In genomic region chr1:7644906-7645750, GRCh38 we compare ENCODE assay signal across 11 cellular contexts.
A peak's percentile ranks its signal among the peaks of the same experiment; 100 is the strongest.
DNase-seq lines count a peak whose midpoint lies in the region; ATAC-seq, FAIRE-seq and TF ChIP-seq lines count a peak whose summit lies in the region.
"Had no signal": no experiment of that assay in that cellular context is flagged by ENCODE, and none has a peak within 500 bp of the region (broad histone marks: within the 10 kb centered on the region; RNA-seq: fewer than 3 reads in every experiment).

No MANE protein-coding gene starts in this region.

- H3K4me1 Mint-ChIP-seq in chondrocyte (ENCODE audit: low read depth), result peaks cover 9% of the 10 kb centered on the region
- H3K4me1 Mint-ChIP-seq: activated naive CD8-positive, alpha-beta T cell treated with anti-CD3 and anti-CD28 coated beads, Interleukin-2, amount 10 ng/mL, durations not matched to agents 7 days and 5 days had no signal

- H3K9me3 ChIP-seq in A549, result no peaks in the 10 kb centered on the region
- H3K9me3 ChIP-seq: ovary had no signal

- no peak overlapping the region for H3K4me3 ChIP-seq in A549
- H3K4me3 ChIP-seq: ovary had no signal

- H3K9me3 Mint-ChIP-seq in chondrocyte (ENCODE audit: low read depth), result no peaks in the 10 kb centered on the region
- H3K9me3 Mint-ChIP-seq: activated naive CD8-positive, alpha-beta T cell treated with anti-CD3 and anti-CD28 coated beads, Interleukin-2, amount 10 ng/mL, durations not matched to agents 7 days and 5 days had no signal

- peak overlapping the region; percentile 55 to 92; a peak in 4 of 6 replicates for H3K27ac ChIP-seq in A549
- H3K27ac ChIP-seq: ovary had no signal

- ATAC-seq in A549 (no peak), HG03354 (IDR thresholded peaks at IDR 0.05; ENCODE audit: poor library complexity, severe bottlenecking, unreplicated experiment) (no peak)

- H3K4me3 Mint-ChIP-seq in chondrocyte (ENCODE audit: unreplicated experiment), result no peak overlapping the region
- H3K4me3 Mint-ChIP-seq: activated naive CD8-positive, alpha-beta T cell treated with anti-CD3 and anti-CD28 coated beads, Interleukin-2, amount 10 ng/mL, durations not matched to agents 7 days and 5 days had no signal

- peaks cover 9% of the 10 kb centered on the region; the same call in 2 of the 3 replicates for H3K4me1 ChIP-seq in A549

- no peak for TF ChIP-seq RAD21 in A549 (conservative IDR thresholded peaks at IDR 0.05 in 1 of 2, IDR thresholded peaks at IDR 0.05 in 1 of 2)

- CTCF ChIA-PET in A549 (lab: Yijun Ruan, JAX), result interaction anchor here (0.6 to 6.0 kb wide), 4 partner anchors 12 to 850 kb away, joined by 3 to 46 read pairs (median 4); no protein-coding TSS in a partner anchor

- no peaks in the 10 kb centered on the region for H3K27me3 Mint-ChIP-seq in chondrocyte (ENCODE audit: low read depth)
- H3K27me3 Mint-ChIP-seq: activated naive CD8-positive, alpha-beta T cell treated with anti-CD3 and anti-CD28 coated beads, Interleukin-2, amount 10 ng/mL, durations not matched to agents 7 days and 5 days had no signal

- H3K36me3 Mint-ChIP-seq in chondrocyte (ENCODE audit: low read depth), result no peaks in the 10 kb centered on the region
- H3K36me3 Mint-ChIP-seq: activated naive CD8-positive, alpha-beta T cell treated with anti-CD3 and anti-CD28 coated beads, Interleukin-2, amount 10 ng/mL, durations not matched to agents 7 days and 5 days had no signal

- WGBS in A549 (ENCODE audit: missing lambda C conversion rate), result 80% methylated on average over 10 of the region's 16 CpGs

- no peak for TF ChIP-seq POLR2A in A549 (IDR thresholded peaks at IDR 0.05; ENCODE audit: low read length)

- TF ChIP-seq CTCF in A549 (IDR thresholded peaks at IDR 0.05) (no peak), chondrocyte (IDR thresholded peaks at IDR 0.05) (no peak)

- no peak for TF ChIP-seq EP300 in A549 (IDR thresholded peaks at IDR 0.05)

- DNase-seq in A549 (ENCODE audit: low read depth in 1 of 2, low spot score in 1 of 2) (no peak), NCI-H128 (lab: John Stamatoyannopoulos, UW; ENCODE audit: unreplicated experiment) (peak; percentile 54), SK-N-DZ (ENCODE audit: low spot score) (peak; percentile 64), kidney tubule cell (ENCODE audit: low spot score) (peak; percentile 86), superior temporal gyrus (ENCODE audit: extremely low spot score) (no peak), chondrocyte (ENCODE audit: low spot score) (no peak), T-helper 1 cell (no peak)
- DNase-seq: activated naive CD8-positive, alpha-beta T cell treated with anti-CD3 and anti-CD28 coated beads, Interleukin-2, amount 10 ng/mL, durations not matched to agents 7 days and 5 days had no signal

- no peak overlapping the region for H3K27ac Mint-ChIP-seq in chondrocyte (ENCODE audit: unreplicated experiment)
- H3K27ac Mint-ChIP-seq: activated naive CD8-positive, alpha-beta T cell treated with anti-CD3 and anti-CD28 coated beads, Interleukin-2, amount 10 ng/mL, durations not matched to agents 7 days and 5 days had no signal

- no peak for FAIRE-seq in A549 (lab: Jason Lieb, UNC)
- FAIRE-seq: TTC549 had no signal

- POLR2A ChIA-PET in A549 (lab: Yijun Ruan, JAX), result no interaction called here

- no peak overlapping the region for H3K4me2 ChIP-seq in A549

TF ChIP-seq in A549, 52 proteins besides CTCF, POLR2A, EP300 and RAD21:
- TF ChIP-seq, protein P1, sequence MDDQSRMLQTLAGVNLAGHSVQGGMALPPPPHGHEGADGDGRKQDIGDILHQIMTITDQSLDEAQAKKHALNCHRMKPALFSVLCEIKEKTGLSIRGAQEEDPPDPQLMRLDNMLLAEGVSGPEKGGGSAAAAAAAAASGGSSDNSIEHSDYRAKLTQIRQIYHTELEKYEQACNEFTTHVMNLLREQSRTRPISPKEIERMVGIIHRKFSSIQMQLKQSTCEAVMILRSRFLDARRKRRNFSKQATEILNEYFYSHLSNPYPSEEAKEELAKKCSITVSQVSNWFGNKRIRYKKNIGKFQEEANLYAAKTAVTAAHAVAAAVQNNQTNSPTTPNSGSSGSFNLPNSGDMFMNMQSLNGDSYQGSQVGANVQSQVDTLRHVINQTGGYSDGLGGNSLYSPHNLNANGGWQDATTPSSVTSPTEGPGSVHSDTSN (IDR thresholded peaks at IDR 0.05), result no peak
- no peak for TF ChIP-seq USF2 (IDR thresholded peaks at IDR 0.05)
- no peak for TF ChIP-seq HMGXB4 (CRISPR knock-in tag; IDR thresholded peaks at IDR 0.05; ENCODE audit: borderline replicate concordance)
- TF ChIP-seq CHD4 (IDR thresholded peaks at IDR 0.05; ENCODE audit: borderline replicate concordance), result no peak
- TF ChIP-seq HOXA7 (CRISPR knock-in tag; IDR thresholded peaks at IDR 0.05), result no peak
- no peak for TF ChIP-seq SREBF2 (IDR thresholded peaks at IDR 0.05)
- TF ChIP-seq FOXS1 (CRISPR knock-in tag; IDR thresholded peaks at IDR 0.05), result no peak
- TF ChIP-seq, protein P2, sequence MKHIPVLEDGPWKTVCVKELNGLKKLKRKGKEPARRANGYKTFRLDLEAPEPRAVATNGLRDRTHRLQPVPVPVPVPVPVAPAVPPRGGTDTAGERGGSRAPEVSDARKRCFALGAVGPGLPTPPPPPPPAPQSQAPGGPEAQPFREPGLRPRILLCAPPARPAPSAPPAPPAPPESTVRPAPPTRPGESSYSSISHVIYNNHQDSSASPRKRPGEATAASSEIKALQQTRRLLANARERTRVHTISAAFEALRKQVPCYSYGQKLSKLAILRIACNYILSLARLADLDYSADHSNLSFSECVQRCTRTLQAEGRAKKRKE (CRISPR knock-in tag; IDR thresholded peaks at IDR 0.05; ENCODE audit: low read depth), result no peak
- no peak for TF ChIP-seq ZSCAN20 (CRISPR knock-in tag; IDR thresholded peaks at IDR 0.05)
- no peak for TF ChIP-seq GATA3 (IDR thresholded peaks at IDR 0.05; ENCODE audit: borderline replicate concordance)
- TF ChIP-seq FOSB (CRISPR knock-in tag; IDR thresholded peaks at IDR 0.05), result no peak
- TF ChIP-seq HDAC2 (IDR thresholded peaks at IDR 0.05), result no peak
- TF ChIP-seq NFE2L2 (conservative IDR thresholded peaks at IDR 0.05; ENCODE audit: low read length), result no peak
- no peak for TF ChIP-seq RCOR1 (IDR thresholded peaks at IDR 0.05; ENCODE audit: low read depth, low read length)
- TF ChIP-seq NPAS2 (CRISPR knock-in tag; IDR thresholded peaks at IDR 0.05; ENCODE audit: borderline replicate concordance), result no peak
- TF ChIP-seq E2F6 (IDR thresholded peaks at IDR 0.05; ENCODE audit: borderline replicate concordance, low read depth), result no peak
- TF ChIP-seq NR3C1 (IDR thresholded peaks at IDR 0.05), result no peak
- TF ChIP-seq RFX5 (IDR thresholded peaks at IDR 0.05), result no peak
- TF ChIP-seq JUNB (IDR thresholded peaks at IDR 0.05), result no peak

Comparison
In these comparisons a context has a peak if more than half of its experiments do, and no peak if none do; other contexts are left out.
1. DNase-seq: peak in NCI-H128 (single experiment), SK-N-DZ (single experiment) and kidney tubule cell (single experiment); none in A549 (0 of 2), superior temporal gyrus (single experiment), chondrocyte (single experiment) and T-helper 1 cell (0 of 5).